In the genomic region with DNA sequence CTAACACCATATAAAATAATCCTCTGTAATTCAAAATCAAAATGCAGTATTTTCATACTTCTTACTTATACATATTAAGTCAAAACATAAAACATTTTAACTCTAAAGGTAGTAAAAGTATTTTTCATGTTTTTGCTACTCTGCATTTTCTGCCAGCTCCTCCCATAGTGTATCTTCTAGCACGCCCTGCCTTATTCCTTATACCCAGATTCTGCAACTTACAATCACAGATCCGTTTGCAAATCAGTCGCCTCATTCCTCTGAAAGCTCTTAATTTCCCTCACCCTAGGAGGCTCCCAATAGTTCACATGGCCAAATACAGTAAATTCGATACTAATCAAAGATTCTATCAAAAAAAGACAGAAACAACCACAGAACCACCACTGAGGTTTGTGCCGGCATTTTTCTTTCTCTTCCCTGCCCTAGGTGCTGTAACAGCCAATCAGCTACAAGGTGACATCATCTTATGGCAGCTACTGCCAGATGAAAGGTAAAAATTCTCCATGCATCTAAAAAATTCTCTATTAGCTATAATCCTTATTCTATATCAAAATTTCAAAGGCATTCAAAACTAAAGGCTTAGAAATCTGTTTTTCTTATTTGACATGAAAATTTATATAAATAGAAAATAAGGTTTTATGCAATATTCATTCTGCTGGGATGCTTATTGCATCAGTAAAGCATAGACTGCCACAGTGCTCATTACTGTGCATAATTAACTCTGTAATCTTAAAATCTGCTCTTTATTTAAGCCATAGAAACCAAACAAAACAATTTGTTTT, we compare ENCODE assay signal across 8 cellular contexts.
DNase-seq lines count a peak whose midpoint lies in the region; ATAC-seq and TF ChIP-seq lines count a peak whose summit lies in the region.

No MANE protein-coding gene starts in this region.

- no peaks in the 10 kb centered on the region for H3K27me3 Mint-ChIP-seq in activated T-cell treated with anti-CD3 and anti-CD28 coated beads, Interleukin-2, amount 50 U/mL, for 4 hours (ENCODE audit: low read depth)
- H3K27me3 Mint-ChIP-seq in neural crest cell (ENCODE audit: low read depth), result no peaks in the 10 kb centered on the region

- ATAC-seq in activated T-cell treated with anti-CD3 and anti-CD28 coated beads, Interleukin-2, amount 50 U/mL, for 4 hours, result peak; percentile 82 to 90
- no peak for ATAC-seq in GM21423 (IDR thresholded peaks at IDR 0.05; ENCODE audit: unreplicated experiment)
- no peak for ATAC-seq in GM18870 (IDR thresholded peaks at IDR 0.05; ENCODE audit: unreplicated experiment)

- no peaks in the 10 kb centered on the region for H3K9me3 Mint-ChIP-seq in activated T-cell treated with anti-CD3 and anti-CD28 coated beads, Interleukin-2, amount 50 U/mL, for 4 hours
- H3K9me3 Mint-ChIP-seq in neural crest cell, result no peaks in the 10 kb centered on the region

- peaks cover 12% of the 10 kb centered on the region for H3K4me1 Mint-ChIP-seq in activated T-cell treated with anti-CD3 and anti-CD28 coated beads, Interleukin-2, amount 50 U/mL, for 4 hours (ENCODE audit: low read depth)
- H3K4me1 Mint-ChIP-seq in neural crest cell, result peaks cover 11% of the 10 kb centered on the region

- peak overlapping the region; percentile 76 for H3K4me3 Mint-ChIP-seq in activated T-cell treated with anti-CD3 and anti-CD28 coated beads, Interleukin-2, amount 50 U/mL, for 4 hours
- H3K4me3 Mint-ChIP-seq in neural crest cell, result peak overlapping the region; percentile 89

- peak overlapping the region; percentile 94 for H3K27ac Mint-ChIP-seq in neural crest cell (ENCODE audit: unreplicated experiment)

- H3K36me3 Mint-ChIP-seq in activated T-cell treated with anti-CD3 and anti-CD28 coated beads, Interleukin-2, amount 50 U/mL, for 4 hours (ENCODE audit: insufficient read depth), result peaks cover 11% of the 10 kb centered on the region
- no peaks in the 10 kb centered on the region for H3K36me3 Mint-ChIP-seq in neural crest cell (ENCODE audit: low read depth)

- TF ChIP-seq CTCF in neural crest cell (conservative IDR thresholded peaks at IDR 0.05), result no peak

- no peak for DNase-seq in activated T-cell treated with anti-CD3 and anti-CD28 coated beads, Interleukin-2, amount 50 U/mL, for 4 hours
- DNase-seq in activated T-cell treated with anti-CD3 and anti-CD28 coated beads, Interleukin-2, amount 50 U/mL, for 48 hours, result no peak
- peak; percentile 7 to 20 for DNase-seq in activated CD4-positive, alpha-beta T cell treated with anti-CD3 and anti-CD28 coated beads for 4 hours
- peak; percentile 25 for DNase-seq in fibroblast of gingiva (ENCODE audit: low read depth)
- DNase-seq in neural crest cell (ENCODE audit: low read depth, low spot score), result no peak
- no peak for DNase-seq in dedifferentiated amniotic fluid mesenchymal stem cell (ENCODE audit: extremely low spot score)

Comparison
In these comparisons a context has a peak if more than half of its experiments do, and no peak if none do; other contexts are left out.
1. ATAC-seq: peak in activated T-cell treated with anti-CD3 and anti-CD28 coated beads, Interleukin-2, amount 50 U/mL, for 4 hours (2 of 2); none in GM21423 (single experiment) and GM18870 (single experiment).
2. DNase-seq: peak in activated CD4-positive, alpha-beta T cell treated with anti-CD3 and anti-CD28 coated beads for 4 hours (2 of 2) and fibroblast of gingiva (single experiment); none in activated T-cell treated with anti-CD3 and anti-CD28 coated beads, Interleukin-2, amount 50 U/mL, for 4 hours (single experiment), activated T-cell treated with anti-CD3 and anti-CD28 coated beads, Interleukin-2, amount 50 U/mL, for 48 hours (0 of 2), neural crest cell (single experiment) and dedifferentiated amniotic fluid mesenchymal stem cell (single experiment).